ENCODE assay signal across 8 cellular contexts in the genomic region with DNA sequence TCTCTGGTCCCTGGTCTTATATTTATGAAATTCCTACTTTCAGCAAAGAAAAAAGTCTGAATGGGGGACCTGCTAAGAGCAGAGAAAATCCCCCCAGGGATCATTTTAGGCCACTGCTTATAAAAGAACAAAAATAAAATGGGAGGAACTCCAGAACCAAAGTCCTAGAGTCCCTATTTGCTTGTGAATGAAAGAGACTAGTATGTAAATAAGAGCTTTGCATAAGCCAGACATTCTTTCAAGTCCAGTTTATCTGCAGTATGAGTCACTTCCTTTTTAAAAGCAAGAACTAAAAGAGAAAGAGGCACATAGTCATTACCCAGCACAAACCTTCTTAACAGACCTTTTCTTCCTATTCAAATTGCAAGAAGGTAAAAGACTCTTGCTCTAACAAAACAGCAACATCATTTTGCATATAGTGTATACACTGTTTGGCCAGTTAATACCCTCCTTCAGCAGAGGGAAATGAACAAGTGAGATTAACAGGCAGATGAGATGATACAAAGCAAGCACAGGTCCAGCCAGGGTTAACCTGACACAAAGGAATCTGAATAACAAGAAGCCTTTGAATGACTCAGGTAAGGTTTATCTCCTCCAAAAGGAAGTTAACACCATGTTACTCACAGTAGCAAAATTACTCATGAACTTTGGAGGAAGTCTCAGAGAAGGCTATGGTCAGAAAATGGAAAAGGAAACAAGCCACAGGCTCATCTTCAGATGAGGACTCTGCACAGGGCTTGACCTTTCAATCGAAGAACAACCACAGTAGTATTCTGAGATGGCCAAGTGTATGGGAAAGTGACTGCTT.
DNase-seq lines count a peak whose midpoint lies in the region; ATAC-seq and TF ChIP-seq lines count a peak whose summit lies in the region.

No MANE protein-coding gene starts in this region.

- DNase-seq in CD4-positive, alpha-beta T cell: no peak
- peak; percentile 88 for DNase-seq in Panc1 (ENCODE audit: low read depth, low spot score)
- no peak for DNase-seq in colonic mucosa
- DNase-seq in mucosa of descending colon: no peak
- no peak for DNase-seq in nephron progenitor cell
- no peak for DNase-seq in NCI-H2171 treated with DMSO at 0.1 percent for 48 hours (lab: John Stamatoyannopoulos, UW)

- H3K36me3 Mint-ChIP-seq in CD4-positive, alpha-beta T cell (ENCODE audit: low read depth): no peaks in the 10 kb centered on the region
- peaks cover 15% of the 10 kb centered on the region for H3K36me3 Mint-ChIP-seq in nephron progenitor cell (ENCODE audit: low read depth)

- in situ Hi-C loops in Panc1 (cut with HindIII; ENCODE audit: low pct_unique_long_range_greater_than_20kb, low sequenced_read_pairs): no loop called here

- H3K27me3 Mint-ChIP-seq in CD4-positive, alpha-beta T cell: no peaks in the 10 kb centered on the region
- H3K27me3 Mint-ChIP-seq in nephron progenitor cell (ENCODE audit: low read depth, poor library complexity): no peaks in the 10 kb centered on the region

- peaks cover 15% of the 10 kb centered on the region for H3K4me1 Mint-ChIP-seq in CD4-positive, alpha-beta T cell (ENCODE audit: low read depth)
- no peaks in the 10 kb centered on the region for H3K4me1 Mint-ChIP-seq in nephron progenitor cell

- POLR2A ChIA-PET in CD4-positive, alpha-beta T cell (lab: Charles Lee): interaction anchor here (0.7 to 1.6 kb wide), 2 partner anchors 76 to 656 kb away, joined by 4 to 5 read pairs; no protein-coding TSS in a partner anchor
- POLR2A ChIA-PET in Panc1 (lab: Charles Lee): interaction anchor here (0.7 kb wide), 1 partner anchor 27 kb away, joined by 4 read pairs; no protein-coding TSS in a partner anchor

- H3K27ac ChIP-seq in CD4-positive, alpha-beta T cell (ENCODE audit: low read depth, low read length): no peak overlapping the region
- peak overlapping the region; percentile 99 for H3K27ac ChIP-seq in Panc1 (ENCODE audit: low read length)
- H3K27ac ChIP-seq in colonic mucosa: peak overlapping the region; percentile 75

- H3K4me3 Mint-ChIP-seq in CD4-positive, alpha-beta T cell: peak overlapping the region; percentile 46
- no peak overlapping the region for H3K4me3 Mint-ChIP-seq in nephron progenitor cell

- no peak for TF ChIP-seq CTCF in CD4-positive, alpha-beta T cell (IDR thresholded peaks at IDR 0.05)
- TF ChIP-seq CTCF in Panc1 (IDR thresholded peaks at IDR 0.05) (no peak), colonic mucosa (IDR thresholded peaks at IDR 0.05) (no peak), mucosa of descending colon (IDR thresholded peaks at IDR 0.05) (no peak), nephron progenitor cell (IDR thresholded peaks at IDR 0.05) (no peak)

- no peaks in the 10 kb centered on the region for H3K27me3 ChIP-seq in CD4-positive, alpha-beta T cell (ENCODE audit: control insufficient read depth, insufficient read depth, low read length)
- no peaks in the 10 kb centered on the region for H3K27me3 ChIP-seq in Panc1 (ENCODE audit: control insufficient read depth, insufficient read depth, low read length)
- H3K27me3 ChIP-seq in colonic mucosa: no peaks in the 10 kb centered on the region

- intact Hi-C loops in CD4-positive, alpha-beta T cell (cut with DNase I, micrococcal nuclease): no loop called here
- intact Hi-C loops in Panc1 (cut with micrococcal nuclease; ENCODE audit: unreplicated experiment) (no loop called here), colonic mucosa (cut with DNase I) (no loop called here), mucosa of descending colon (cut with DNase I, micrococcal nuclease) (no loop called here)

- BruUV-seq in Panc1 (replicated peaks; lab: Mats Ljungman, UMichigan): no TSS peak

- H3K4me1 ChIP-seq in Panc1 (ENCODE audit: control insufficient read depth, insufficient read depth, low read length): peaks cover 34% of the 10 kb centered on the region
- peaks cover 8% of the 10 kb centered on the region for H3K4me1 ChIP-seq in colonic mucosa
- H3K4me1 ChIP-seq in mucosa of descending colon (ENCODE audit: low read depth): peaks cover 12% of the 10 kb centered on the region

- ATAC-seq in CD4-positive, alpha-beta T cell (ENCODE audit: poor library complexity): peak; percentile 88
- ATAC-seq in GM19043 (IDR thresholded peaks at IDR 0.05; ENCODE audit: low read depth, unreplicated experiment): peak; percentile 90
- peak; percentile 96 for ATAC-seq in HG03135 (IDR thresholded peaks at IDR 0.05; ENCODE audit: unreplicated experiment)
- ATAC-seq in Panc1: peak; percentile 92
- ATAC-seq in mucosa of descending colon: peak; percentile 94

- H3K27ac Mint-ChIP-seq in CD4-positive, alpha-beta T cell: peak overlapping the region; percentile 77
- no peak overlapping the region for H3K27ac Mint-ChIP-seq in nephron progenitor cell

- H3K36me3 ChIP-seq in Panc1 (ENCODE audit: control insufficient read depth, insufficient read depth, low read length) (no peaks in the 10 kb centered on the region), colonic mucosa (no peaks in the 10 kb centered on the region), mucosa of descending colon (ENCODE audit: low read depth) (peaks cover 6% of the 10 kb centered on the region)

- H3K9ac ChIP-seq in colonic mucosa (ENCODE audit: low read depth in 2 of 2, low read length in 2 of 2): no peak overlapping the region

- H3K4me3 ChIP-seq in Panc1 (ENCODE audit: low read depth in 2 of 2, low read length in 2 of 2) (no peak overlapping the region), colonic mucosa (no peak overlapping the region), mucosa of descending colon (no peak overlapping the region)

- no peaks in the 10 kb centered on the region for H3K9me3 ChIP-seq in CD4-positive, alpha-beta T cell (ENCODE audit: control insufficient read depth, low read length)
- H3K9me3 ChIP-seq in Panc1 (ENCODE audit: control insufficient read depth, insufficient read depth, low read depth, low read length) (peaks cover 5% of the 10 kb centered on the region; the same call in 1 of the 2 replicates), colonic mucosa (no peaks in the 10 kb centered on the region), mucosa of descending colon (no peaks in the 10 kb centered on the region)

- H3K9me3 Mint-ChIP-seq in CD4-positive, alpha-beta T cell: no peaks in the 10 kb centered on the region
- peaks cover 19% of the 10 kb centered on the region for H3K9me3 Mint-ChIP-seq in nephron progenitor cell

- CTCF ChIA-PET in CD4-positive, alpha-beta T cell (lab: Charles Lee): interaction anchor here (0.7 to 3.3 kb wide), 5 partner anchors 9 to 93 kb away, joined by 3 to 10 read pairs (median 3); partner anchors contain the start of gene PHLDA1
- CTCF ChIA-PET in Panc1 (lab: Charles Lee): no interaction called here
